In genomic region chr5:90898330-90899013, GRCh38 we compare ENCODE assay signal across 14 cellular contexts.
DNase-seq lines count a peak whose midpoint lies in the region; ATAC-seq and TF ChIP-seq lines count a peak whose summit lies in the region.
"Had no signal": no experiment of that assay in that cellular context is flagged by ENCODE, and none has a peak within 500 bp of the region (broad histone marks: within the 10 kb centered on the region; RNA-seq: fewer than 3 reads in every experiment).

No MANE protein-coding gene starts in this region.

- no peak overlapping the region for H3K4me2 ChIP-seq in PC-9

- intact Hi-C loops in PC-9 (cut with micrococcal nuclease; ENCODE audit: unreplicated experiment), result no loop called here
- intact Hi-C loops in right lobe of liver (cut with DNase I), result no loop called here

- no peaks in the 10 kb centered on the region for H3K27me3 Mint-ChIP-seq in nephron progenitor cell (ENCODE audit: low read depth, poor library complexity)

- H3K4me3 ChIP-seq in PC-9 (no peak overlapping the region), epithelial cell of esophagus (ENCODE audit: low read length) (no peak overlapping the region), right lobe of liver (peak overlapping the region in 2 of 3 donors; percentile 19 to 28), gastroesophageal sphincter (no peak overlapping the region)
- H3K4me3 ChIP-seq: SJSA1 had no signal

- H4K20me1 ChIP-seq in PC-9 (ENCODE audit: insufficient read depth), result no peaks in the 10 kb centered on the region

- H3K4me1 ChIP-seq in PC-9 (replicated peaks; ENCODE audit: insufficient read depth) (peaks cover 14% of the 10 kb centered on the region; the same call in 1 of the 2 replicates), right lobe of liver (peaks cover 0 to 65% (median 29%) of the 10 kb centered on the region in 4 donors), gastroesophageal sphincter (no peaks in the 10 kb centered on the region)
- H3K4me1 ChIP-seq: SJSA1 had no signal

- H3K27ac Mint-ChIP-seq in nephron progenitor cell, result no peak overlapping the region
- H3K27ac Mint-ChIP-seq: activated CD8-positive, alpha-beta memory T cell treated with anti-CD3 and anti-CD28 coated beads, Interleukin-2, amount 10 ng/mL, durations not matched to agents 7 days and 5 days had no signal

- TF ChIP-seq EP300 in gastroesophageal sphincter (IDR thresholded peaks at IDR 0.05), result no peak

- H3K4me1 Mint-ChIP-seq in nephron progenitor cell, result no peaks in the 10 kb centered on the region
- H3K4me1 Mint-ChIP-seq: activated CD8-positive, alpha-beta memory T cell treated with anti-CD3 and anti-CD28 coated beads, Interleukin-2, amount 10 ng/mL, durations not matched to agents 7 days and 5 days had no signal

- H3K9me3 ChIP-seq in PC-9 (ENCODE audit: insufficient read depth, low read depth) (no peaks in the 10 kb centered on the region; the same call in 1 of the 2 replicates), right lobe of liver (no peaks in the 10 kb centered on the region), gastroesophageal sphincter (no peaks in the 10 kb centered on the region)
- H3K9me3 ChIP-seq: SJSA1 had no signal

- peak; percentile 18 for DNase-seq in Daoy (ENCODE audit: low read depth)
- DNase-seq in PC-9, result peak in 1 of 2 experiments; percentile 41
- DNase-seq in epithelial cell of esophagus (ENCODE audit: low read depth), result peak; percentile 89
- DNase-seq in right lobe of liver, result no peak
- no peak for DNase-seq in NCI-H146 (lab: John Stamatoyannopoulos, UW)
- DNase-seq in nephron progenitor cell, result no peak
- DNase-seq in SW 1271 (lab: John Stamatoyannopoulos, UW), result no peak
- DNase-seq: activated CD4-positive, alpha-beta T cell treated with anti-CD3 and anti-CD28 coated beads for 1 hour; activated CD8-positive, alpha-beta memory T cell treated with anti-CD3 and anti-CD28 coated beads, Interleukin-2, amount 10 ng/mL, durations not matched to agents 7 days and 5 days; NCI-H187 treated with DMSO at 0.1 percent for 48 hours; retina had no signal

- H3K36me3 Mint-ChIP-seq in nephron progenitor cell (ENCODE audit: low read depth), result no peaks in the 10 kb centered on the region
- H3K36me3 Mint-ChIP-seq: activated CD8-positive, alpha-beta memory T cell treated with anti-CD3 and anti-CD28 coated beads, Interleukin-2, amount 10 ng/mL, durations not matched to agents 7 days and 5 days had no signal

- POLR2A ChIA-PET in PC-9 (lab: Charles Lee; ENCODE audit: unreplicated experiment), result no interaction called here

- peak in 1 of 4 donors; percentile 55 for ATAC-seq in right lobe of liver
- ATAC-seq in gastroesophageal sphincter, result no peak
- ATAC-seq: activated CD8-positive, alpha-beta memory T cell treated with anti-CD3 and anti-CD28 coated beads, Interleukin-2, amount 10 ng/mL, durations not matched to agents 7 days and 5 days had no signal

- H2AFZ ChIP-seq in PC-9, result no peak overlapping the region

- 57% methylated on average over 4 of the region's 4 CpGs for WGBS in right lobe of liver (ENCODE audit: insufficient coverage, low coverage, low lambda C conversion rate, missing lambda C conversion rate)
- WGBS in gastroesophageal sphincter (ENCODE audit: low coverage in 1 of 2), 2 donors, result 90 to 100% methylated on average over 1 to 4 of the region's 4 CpGs

- H3F3A ChIP-seq in PC-9 (ENCODE audit: insufficient read depth, low read depth), result no peaks in the 10 kb centered on the region

- H3K9me3 Mint-ChIP-seq in nephron progenitor cell, result no peaks in the 10 kb centered on the region
- H3K9me3 Mint-ChIP-seq: neural crest cell had no signal

- CTCF ChIA-PET in PC-9 (lab: Charles Lee), result no interaction called here

- no peaks in the 10 kb centered on the region for H3K9me2 ChIP-seq in PC-9 (ENCODE audit: insufficient read depth)

- TF ChIP-seq CTCF in PC-9 (conservative IDR thresholded peaks at IDR 0.05), result no peak
- TF ChIP-seq CTCF in epithelial cell of esophagus (IDR thresholded peaks at IDR 0.05; ENCODE audit: insufficient read depth, low read depth, low read length, missing control alignments), result no peak
- no peak for TF ChIP-seq CTCF in right lobe of liver (IDR thresholded peaks at IDR 0.05)
- no peak for TF ChIP-seq CTCF in gastroesophageal sphincter (IDR thresholded peaks at IDR 0.05)
- no peak for TF ChIP-seq CTCF in nephron progenitor cell (IDR thresholded peaks at IDR 0.05)

- H3K36me3 ChIP-seq in PC-9 (ENCODE audit: low read depth) (no peaks in the 10 kb centered on the region), right lobe of liver (no peaks in the 10 kb centered on the region), gastroesophageal sphincter (no peaks in the 10 kb centered on the region)
- H3K36me3 ChIP-seq: SJSA1 had no signal

- H3K79me2 ChIP-seq in PC-9 (ENCODE audit: low read depth), result no peaks in the 10 kb centered on the region

- BruUV-seq in PC-9 (replicated peaks; lab: Mats Ljungman, UMichigan), result no TSS peak

- H3K4me3 Mint-ChIP-seq in nephron progenitor cell, result no peak overlapping the region
- H3K4me3 Mint-ChIP-seq: activated CD8-positive, alpha-beta memory T cell treated with anti-CD3 and anti-CD28 coated beads, Interleukin-2, amount 10 ng/mL, durations not matched to agents 7 days and 5 days; neural crest cell had no signal

- no peak for TF ChIP-seq POLR2A in right lobe of liver (IDR thresholded peaks at IDR 0.05)
- TF ChIP-seq POLR2A in gastroesophageal sphincter (IDR thresholded peaks at IDR 0.05), result no peak

- H3K27me3 ChIP-seq in PC-9 (ENCODE audit: insufficient read depth, low read depth) (no peaks in the 10 kb centered on the region), right lobe of liver (no peaks in the 10 kb centered on the region), gastroesophageal sphincter (no peaks in the 10 kb centered on the region)
- H3K27me3 ChIP-seq: SJSA1 had no signal

- peak overlapping the region; percentile 18; the same call in 1 of the 2 replicates for H3K27ac ChIP-seq in PC-9
- H3K27ac ChIP-seq in right lobe of liver, result peak overlapping the region; percentile 87 to 93 (median 88)
- H3K27ac ChIP-seq in gastroesophageal sphincter, result no peak overlapping the region
- H3K27ac ChIP-seq: SJSA1 had no signal

Comparison
In these comparisons a context has a peak if more than half of its experiments do, and no peak if none do; other contexts are left out.
1. DNase-seq: peak in Daoy (single experiment) and epithelial cell of esophagus (single experiment); none in right lobe of liver (0 of 3), NCI-H146 (single experiment), nephron progenitor cell (single experiment) and SW 1271 (0 of 2).
2. H3K27ac ChIP-seq: peak in PC-9 (single experiment) and right lobe of liver (3 of 3); none in gastroesophageal sphincter (0 of 4).
3. H3K4me3 ChIP-seq: peak in right lobe of liver (2 of 3); none in PC-9 (single experiment), epithelial cell of esophagus (single experiment) and gastroesophageal sphincter (0 of 2).